ENCODE assay signal across 29 cellular contexts in genomic region chr21:40074198-40074597, GRCh38.
"Had no signal": no experiment of that assay in that cellular context is flagged by ENCODE, and none has a peak within 500 bp of the region (broad histone marks: within the 10 kb centered on the region; RNA-seq: fewer than 3 reads in every experiment).

No MANE protein-coding gene starts in this region.

- H3K4me3 Mint-ChIP-seq: activated CD4-positive, alpha-beta T cell treated with anti-CD3 and anti-CD28 coated beads, Interleukin-2, amount 10 ng/mL, durations not matched to agents 24 days and 14 days; activated CD8-positive, alpha-beta T cell treated with anti-CD3 and anti-CD28 coated beads, Interleukin-2, amount 10 ng/mL, durations not matched to agents 7 days and 5 days; activated naive CD4-positive, alpha-beta T cell treated with anti-CD3 and anti-CD28 coated beads for 36 hours; activated T-cell treated with anti-CD3 and anti-CD28 coated beads, Interleukin-2, amount 50 U/mL, for 4 hours; activated T-helper 1 cell treated with anti-CD3 and anti-CD28 coated beads, Interleukin-12 subunit alpha, Interleukin-12 subunit beta, Interleukin-2, Interleukin-4 antibody, amounts not matched to agents 30 ng/mL and 10 ng/mL and 1 ng/mL, durations not matched to agents 14 hours and 24 hours and 36 hours; IgD-negative memory B cell; T-helper 1 cell treated with Interleukin-12 subunit alpha and Interleukin-12 subunit beta and Interleukin-4 antibody, amounts not matched to agents 30 μg/mL and 1 μg/mL, for 36 hours; T-helper 2 cell treated with Interferon-gamma antibody and Interleukin-4, amounts not matched to agents 5 μg/mL and 100 μg/mL, for 36 hours had no signal

- H3K4me1 Mint-ChIP-seq: activated CD4-positive, alpha-beta T cell treated with anti-CD3 and anti-CD28 coated beads, Interleukin-2, amount 10 ng/mL, durations not matched to agents 24 days and 14 days; IgD-negative memory B cell had no signal

- H3K9me3 Mint-ChIP-seq: activated naive CD4-positive, alpha-beta T cell treated with anti-CD3 and anti-CD28 coated beads for 36 hours; activated naive CD4-positive, alpha-beta T cell treated with anti-CD3 and anti-CD28 coated beads, Interleukin-2, amount 50 U/mL, for 72 hours; activated T-cell treated with anti-CD3 and anti-CD28 coated beads, Interleukin-2, amount 50 U/mL, for 4 hours had no signal

- H3K9ac ChIP-seq: SK-N-SH had no signal

- H3K4me1 ChIP-seq: adrenal gland, body of pancreas, breast epithelium, Peyer's patch, SJSA1 had no signal

- H3K36me3 ChIP-seq: adrenal gland, breast epithelium, Peyer's patch, SJSA1 had no signal

- H3K27me3 ChIP-seq: adrenal gland, body of pancreas, breast epithelium, Peyer's patch, SJSA1 had no signal

- H3K27ac ChIP-seq: adrenal gland, body of pancreas, breast epithelium, Peyer's patch, SJSA1 had no signal

- H3K36me3 Mint-ChIP-seq: activated naive CD4-positive, alpha-beta T cell treated with anti-CD3 and anti-CD28 coated beads, Interleukin-2, amount 50 U/mL, for 72 hours; IgD-negative memory B cell had no signal

- H3K4me2 ChIP-seq: SK-N-SH had no signal

- DNase-seq: activated CD4-positive, alpha-beta T cell treated with anti-CD3 and anti-CD28 coated beads, Interleukin-2, amount 10 ng/mL, durations not matched to agents 24 days and 14 days; activated CD4-positive, alpha-beta T cell treated with anti-CD3 and anti-CD28 coated beads, Interleukin-2, amount 50 U/mL, for 48 hours; activated CD8-positive, alpha-beta T cell treated with anti-CD3 and anti-CD28 coated beads, Interleukin-2, amount 10 ng/mL, durations not matched to agents 7 days and 5 days; activated gamma-delta T cell treated with Interleukin-2 at 50 U/mL for 16 hours; activated naive CD4-positive, alpha-beta T cell treated with anti-CD3 and anti-CD28 coated beads for 36 hours; activated T-cell treated with anti-CD3 and anti-CD28 coated beads, Interleukin-2, amount 50 U/mL, for 4 hours; adrenal gland; body of pancreas; Karpas-422; KBM-7; NCI-H1105 treated with DMSO at 0.1 percent for 48 hours; NCI-H1436; NCI-H1694; NCI-H1930; NCI-H2081 treated with DMSO at 0.1 percent for 48 hours; NCI-H226; NCI-H524 treated with DMSO at 0.1 percent for 48 hours; NK-92 treated with Interleukin-12 subunit alpha and Interleukin-12 subunit beta, amount 100 ng/mL, for 24 hours; PC-3; Peyer's patch; SHP77 treated with DMSO at 0.1 percent for 48 hours; SK-N-SH had no signal

- H3K4me3 ChIP-seq: adrenal gland, body of pancreas, breast epithelium, Peyer's patch, SJSA1 had no signal

- H3K27me3 Mint-ChIP-seq: activated CD4-positive, alpha-beta T cell treated with anti-CD3 and anti-CD28 coated beads, Interleukin-2, amount 10 ng/mL, durations not matched to agents 24 days and 14 days; IgD-negative memory B cell had no signal

- H3K27ac Mint-ChIP-seq: activated CD4-positive, alpha-beta T cell treated with anti-CD3 and anti-CD28 coated beads, Interleukin-2, amount 10 ng/mL, durations not matched to agents 24 days and 14 days; activated CD8-positive, alpha-beta T cell treated with anti-CD3 and anti-CD28 coated beads, Interleukin-2, amount 10 ng/mL, durations not matched to agents 7 days and 5 days; activated naive CD4-positive, alpha-beta T cell treated with anti-CD3 and anti-CD28 coated beads for 36 hours; activated naive CD4-positive, alpha-beta T cell treated with anti-CD3 and anti-CD28 coated beads, Interleukin-2, amount 50 U/mL, for 72 hours; activated T-helper 1 cell treated with anti-CD3 and anti-CD28 coated beads, Interleukin-12 subunit alpha, Interleukin-12 subunit beta, Interleukin-2, Interleukin-4 antibody, amounts not matched to agents 30 ng/mL and 10 ng/mL and 1 ng/mL, durations not matched to agents 14 hours and 24 hours and 36 hours; IgD-negative memory B cell; T-helper 1 cell treated with Interleukin-12 subunit alpha and Interleukin-12 subunit beta and Interleukin-4 antibody, amounts not matched to agents 30 μg/mL and 1 μg/mL, for 36 hours; T-helper 2 cell treated with Interferon-gamma antibody and Interleukin-4, amounts not matched to agents 5 μg/mL and 100 μg/mL, for 36 hours had no signal

- H3K9me3 ChIP-seq: adrenal gland, body of pancreas, breast epithelium, Peyer's patch, SJSA1, SK-N-SH had no signal
